ENCODE assay signal across 19 cellular contexts in genomic region chr12:67797769-67798168, GRCh38.
"Had no signal": no experiment of that assay in that cellular context is flagged by ENCODE, and none has a peak within 500 bp of the region (broad histone marks: within the 10 kb centered on the region; RNA-seq: fewer than 3 reads in every experiment).

No MANE protein-coding gene starts in this region.

- H3K4me3 ChIP-seq: esophagus squamous epithelium, neural progenitor cell, vagina had no signal

- H3K27ac ChIP-seq: neural progenitor cell, vagina had no signal

- H3K36me3 ChIP-seq: esophagus squamous epithelium, neural progenitor cell, vagina had no signal

- H3K9me3 ChIP-seq: esophagus squamous epithelium, SK-N-SH, vagina had no signal

- H3K27me3 ChIP-seq: esophagus squamous epithelium, neural progenitor cell, vagina had no signal

- ATAC-seq: activated CD8-positive, alpha-beta T cell treated with anti-CD3 and anti-CD28 coated beads for 36 hours; activated T-helper 17 cell treated with anti-CD3 and anti-CD28 coated beads, Interleukin-2, amount 50 U/mL, for 72 hours; left lobe of liver; naive thymus-derived CD4-positive, alpha-beta T cell had no signal

- DNase-seq: activated B cell treated with CpG ODN at 0.5 μM for 24 hours; activated CD4-positive, alpha-beta T cell treated with anti-CD3 and anti-CD28 coated beads for 48 hours; activated CD8-positive, alpha-beta T cell treated with anti-CD3 and anti-CD28 coated beads for 36 hours; activated naive CD4-positive, alpha-beta T cell treated with Interleukin-2 at 50 U/mL for 16 hours; activated naive CD8-positive, alpha-beta T cell treated with anti-CD3 and anti-CD28 coated beads, Interleukin-2, amount 10 ng/mL, durations not matched to agents 7 days and 5 days; activated T-cell treated with anti-CD3 and anti-CD28 coated beads, Interleukin-2, amount 50 U/mL, for 1 hour; effector memory CD4-positive, alpha-beta T cell; esophagus squamous epithelium; hippocampal formation; islet precursor cell; mammary epithelial cell; naive thymus-derived CD4-positive, alpha-beta T cell; SK-N-SH; stimulated activated CD4-positive, alpha-beta T cell treated with anti-CD3 and anti-CD28 coated beads, Interleukin-2, amount 100 ng/mL, for 24 hours; trophoblast cell had no signal
